Comparison of ENCODE assay signal across 1 cellular context in genomic region chr2:152025678-152026287, GRCh38.
TF ChIP-seq lines count a peak whose summit lies in the region.

No MANE protein-coding gene starts in this region.

TF ChIP-seq in K562, 482 proteins besides CTCF, POLR2A, EP300 and RAD21 (continued from another document and continues in another):
- TF ChIP-seq, protein P1, sequence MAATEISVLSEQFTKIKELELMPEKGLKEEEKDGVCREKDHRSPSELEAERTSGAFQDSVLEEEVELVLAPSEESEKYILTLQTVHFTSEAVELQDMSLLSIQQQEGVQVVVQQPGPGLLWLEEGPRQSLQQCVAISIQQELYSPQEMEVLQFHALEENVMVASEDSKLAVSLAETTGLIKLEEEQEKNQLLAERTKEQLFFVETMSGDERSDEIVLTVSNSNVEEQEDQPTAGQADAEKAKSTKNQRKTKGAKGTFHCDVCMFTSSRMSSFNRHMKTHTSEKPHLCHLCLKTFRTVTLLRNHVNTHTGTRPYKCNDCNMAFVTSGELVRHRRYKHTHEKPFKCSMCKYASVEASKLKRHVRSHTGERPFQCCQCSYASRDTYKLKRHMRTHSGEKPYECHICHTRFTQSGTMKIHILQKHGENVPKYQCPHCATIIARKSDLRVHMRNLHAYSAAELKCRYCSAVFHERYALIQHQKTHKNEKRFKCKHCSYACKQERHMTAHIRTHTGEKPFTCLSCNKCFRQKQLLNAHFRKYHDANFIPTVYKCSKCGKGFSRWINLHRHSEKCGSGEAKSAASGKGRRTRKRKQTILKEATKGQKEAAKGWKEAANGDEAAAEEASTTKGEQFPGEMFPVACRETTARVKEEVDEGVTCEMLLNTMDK (IDR thresholded peaks at IDR 0.05; ENCODE audit: borderline replicate concordance, insufficient read depth, low read depth, low read length, poor library complexity, severe bottlenecking) = peak; percentile 77
- peak; percentile 61; the same call in 1 of the 2 replicates for TF ChIP-seq GABPB1 (CRISPR knock-in tag; IDR thresholded peaks at IDR 0.05)
- TF ChIP-seq SPI1 (IDR thresholded peaks at IDR 0.05; ENCODE audit: borderline replicate concordance, low read depth, low read length) = 0 out of 2 replicates have a peak, but pooled peaks have one; percentile 38
- TF ChIP-seq NRF1 (conservative IDR thresholded peaks at IDR 0.05 in 1 of 2, IDR thresholded peaks at IDR 0.05 in 1 of 2) = peak in 1 of 2 experiments; percentile 19; a peak in 1 of 4 replicates
- peak; percentile 25; the same call in 1 of the 2 replicates for TF ChIP-seq FOXM1 (IDR thresholded peaks at IDR 0.05; ENCODE audit: low read depth)
- no peak for TF ChIP-seq FOXM1 (CRISPR knock-in tag; IDR thresholded peaks at IDR 0.05; ENCODE audit: low read depth)
- TF ChIP-seq ARID1B (IDR thresholded peaks at IDR 0.05) = peak; percentile 9; the same call in 1 of the 2 replicates
- TF ChIP-seq THRB (CRISPR knock-in tag; conservative IDR thresholded peaks at IDR 0.05) = 0 out of 2 replicates have a peak, but pooled peaks have one; percentile 57
- TF ChIP-seq ARID2 (IDR thresholded peaks at IDR 0.05) = peak; percentile 62; the same call in 1 of the 2 replicates
- no peak; the same call in 1 of the 2 replicates for TF ChIP-seq BHLHE40 (IDR thresholded peaks at IDR 0.05; ENCODE audit: low read length)
- TF ChIP-seq FOXA3 (CRISPR knock-in tag; conservative IDR thresholded peaks at IDR 0.05 in 1 of 2, IDR thresholded peaks at IDR 0.05 in 1 of 2) = 0 out of 4 replicates have a peak, but pooled peaks of 1 of the 2 experiments have one; percentile 1
- TF ChIP-seq ARNT (IDR thresholded peaks at IDR 0.05) = peak in 1 of 2 experiments; percentile 83; a peak in 2 of 4 replicates
- 0 out of 2 replicates have a peak, but pooled peaks have one; percentile 56 for TF ChIP-seq SP1 (CRISPR knock-in tag; IDR thresholded peaks at IDR 0.05)
- 0 out of 2 replicates have a peak, but pooled peaks have one; percentile 4 for TF ChIP-seq MAFG (tag; conservative IDR thresholded peaks at IDR 0.05)
- no peak for TF ChIP-seq SMAD2 (IDR thresholded peaks at IDR 0.05; ENCODE audit: low read depth, low read length)
- TF ChIP-seq HDAC3 (IDR thresholded peaks at IDR 0.05; ENCODE audit: borderline replicate concordance, partially characterized antibody) = no peak
- TF ChIP-seq E2F3 (CRISPR knock-in tag; IDR thresholded peaks at IDR 0.05) = no peak
- TF ChIP-seq SNRNP70 (optimal IDR thresholded peaks at IDR 0.05; ENCODE audit: low read depth, low read length) = no peak
- TF ChIP-seq, protein P2, sequence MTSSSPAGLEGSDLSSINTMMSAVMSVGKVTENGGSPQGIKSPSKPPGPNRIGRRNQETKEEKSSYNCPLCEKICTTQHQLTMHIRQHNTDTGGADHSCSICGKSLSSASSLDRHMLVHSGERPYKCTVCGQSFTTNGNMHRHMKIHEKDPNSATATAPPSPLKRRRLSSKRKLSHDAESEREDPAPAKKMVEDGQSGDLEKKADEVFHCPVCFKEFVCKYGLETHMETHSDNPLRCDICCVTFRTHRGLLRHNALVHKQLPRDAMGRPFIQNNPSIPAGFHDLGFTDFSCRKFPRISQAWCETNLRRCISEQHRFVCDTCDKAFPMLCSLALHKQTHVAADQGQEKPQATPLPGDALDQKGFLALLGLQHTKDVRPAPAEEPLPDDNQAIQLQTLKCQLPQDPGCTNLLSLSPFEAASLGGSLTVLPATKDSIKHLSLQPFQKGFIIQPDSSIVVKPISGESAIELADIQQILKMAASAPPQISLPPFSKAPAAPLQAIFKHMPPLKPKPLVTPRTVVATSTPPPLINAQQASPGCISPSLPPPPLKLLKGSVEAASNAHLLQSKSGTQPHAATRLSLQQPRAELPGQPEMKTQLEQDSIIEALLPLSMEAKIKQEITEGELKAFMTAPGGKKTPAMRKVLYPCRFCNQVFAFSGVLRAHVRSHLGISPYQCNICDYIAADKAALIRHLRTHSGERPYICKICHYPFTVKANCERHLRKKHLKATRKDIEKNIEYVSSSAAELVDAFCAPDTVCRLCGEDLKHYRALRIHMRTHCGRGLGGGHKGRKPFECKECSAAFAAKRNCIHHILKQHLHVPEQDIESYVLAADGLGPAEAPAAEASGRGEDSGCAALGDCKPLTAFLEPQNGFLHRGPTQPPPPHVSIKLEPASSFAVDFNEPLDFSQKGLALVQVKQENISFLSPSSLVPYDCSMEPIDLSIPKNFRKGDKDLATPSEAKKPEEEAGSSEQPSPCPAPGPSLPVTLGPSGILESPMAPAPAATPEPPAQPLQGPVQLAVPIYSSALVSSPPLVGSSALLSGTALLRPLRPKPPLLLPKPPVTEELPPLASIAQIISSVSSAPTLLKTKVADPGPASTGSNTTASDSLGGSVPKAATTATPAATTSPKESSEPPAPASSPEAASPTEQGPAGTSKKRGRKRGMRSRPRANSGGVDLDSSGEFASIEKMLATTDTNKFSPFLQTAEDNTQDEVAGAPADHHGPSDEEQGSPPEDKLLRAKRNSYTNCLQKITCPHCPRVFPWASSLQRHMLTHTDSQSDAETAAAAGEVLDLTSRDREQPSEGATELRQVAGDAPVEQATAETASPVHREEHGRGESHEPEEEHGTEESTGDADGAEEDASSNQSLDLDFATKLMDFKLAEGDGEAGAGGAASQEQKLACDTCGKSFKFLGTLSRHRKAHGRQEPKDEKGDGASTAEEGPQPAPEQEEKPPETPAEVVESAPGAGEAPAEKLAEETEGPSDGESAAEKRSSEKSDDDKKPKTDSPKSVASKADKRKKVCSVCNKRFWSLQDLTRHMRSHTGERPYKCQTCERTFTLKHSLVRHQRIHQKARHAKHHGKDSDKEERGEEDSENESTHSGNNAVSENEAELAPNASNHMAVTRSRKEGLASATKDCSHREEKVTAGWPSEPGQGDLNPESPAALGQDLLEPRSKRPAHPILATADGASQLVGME (CRISPR knock-in tag; IDR thresholded peaks at IDR 0.05) = peak; percentile 42; the same call in 1 of the 2 replicates
- TF ChIP-seq MEIS2 (IDR thresholded peaks at IDR 0.05; ENCODE audit: partially characterized antibody) = peak; percentile 8
- TF ChIP-seq TOE1 (IDR thresholded peaks at IDR 0.05; ENCODE audit: borderline replicate concordance) = 0 out of 2 replicates have a peak, but pooled peaks have one; percentile 39
- TF ChIP-seq TOE1 (CRISPR knock-in tag; IDR thresholded peaks at IDR 0.05; ENCODE audit: borderline replicate concordance, low read depth) = no peak
- TF ChIP-seq FOSL1 (tag; conservative IDR thresholded peaks at IDR 0.05) = 0 out of 2 replicates have a peak, but pooled peaks have one; percentile 27
- TF ChIP-seq, protein P3, sequence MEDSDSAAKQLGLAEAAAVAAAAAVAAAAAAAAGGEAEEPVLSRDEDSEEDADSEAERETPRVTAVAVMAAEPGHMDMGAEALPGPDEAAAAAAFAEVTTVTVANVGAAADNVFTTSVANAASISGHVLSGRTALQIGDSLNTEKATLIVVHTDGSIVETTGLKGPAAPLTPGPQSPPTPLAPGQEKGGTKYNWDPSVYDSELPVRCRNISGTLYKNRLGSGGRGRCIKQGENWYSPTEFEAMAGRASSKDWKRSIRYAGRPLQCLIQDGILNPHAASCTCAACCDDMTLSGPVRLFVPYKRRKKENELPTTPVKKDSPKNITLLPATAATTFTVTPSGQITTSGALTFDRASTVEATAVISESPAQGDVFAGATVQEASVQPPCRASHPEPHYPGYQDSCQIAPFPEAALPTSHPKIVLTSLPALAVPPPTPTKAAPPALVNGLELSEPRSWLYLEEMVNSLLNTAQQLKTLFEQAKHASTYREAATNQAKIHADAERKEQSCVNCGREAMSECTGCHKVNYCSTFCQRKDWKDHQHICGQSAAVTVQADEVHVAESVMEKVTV (CRISPR knock-in tag; IDR thresholded peaks at IDR 0.05) = peak; percentile 96
- peak; percentile 34; the same call in 1 of the 2 replicates for TF ChIP-seq KLF16 (IDR thresholded peaks at IDR 0.05)
- TF ChIP-seq SIN3B (IDR thresholded peaks at IDR 0.05; ENCODE audit: low read depth) = 0 out of 2 replicates have a peak, but pooled peaks have one; percentile 7
- TF ChIP-seq, protein P4, sequence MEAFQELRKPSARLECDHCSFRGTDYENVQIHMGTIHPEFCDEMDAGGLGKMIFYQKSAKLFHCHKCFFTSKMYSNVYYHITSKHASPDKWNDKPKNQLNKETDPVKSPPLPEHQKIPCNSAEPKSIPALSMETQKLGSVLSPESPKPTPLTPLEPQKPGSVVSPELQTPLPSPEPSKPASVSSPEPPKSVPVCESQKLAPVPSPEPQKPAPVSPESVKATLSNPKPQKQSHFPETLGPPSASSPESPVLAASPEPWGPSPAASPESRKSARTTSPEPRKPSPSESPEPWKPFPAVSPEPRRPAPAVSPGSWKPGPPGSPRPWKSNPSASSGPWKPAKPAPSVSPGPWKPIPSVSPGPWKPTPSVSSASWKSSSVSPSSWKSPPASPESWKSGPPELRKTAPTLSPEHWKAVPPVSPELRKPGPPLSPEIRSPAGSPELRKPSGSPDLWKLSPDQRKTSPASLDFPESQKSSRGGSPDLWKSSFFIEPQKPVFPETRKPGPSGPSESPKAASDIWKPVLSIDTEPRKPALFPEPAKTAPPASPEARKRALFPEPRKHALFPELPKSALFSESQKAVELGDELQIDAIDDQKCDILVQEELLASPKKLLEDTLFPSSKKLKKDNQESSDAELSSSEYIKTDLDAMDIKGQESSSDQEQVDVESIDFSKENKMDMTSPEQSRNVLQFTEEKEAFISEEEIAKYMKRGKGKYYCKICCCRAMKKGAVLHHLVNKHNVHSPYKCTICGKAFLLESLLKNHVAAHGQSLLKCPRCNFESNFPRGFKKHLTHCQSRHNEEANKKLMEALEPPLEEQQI (IDR thresholded peaks at IDR 0.05) = peak; percentile 60; the same call in 1 of the 2 replicates
- 0 out of 2 replicates have a peak, but pooled peaks have one; percentile 33 for TF ChIP-seq ZNF586 (CRISPR knock-in tag; conservative IDR thresholded peaks at IDR 0.05)
- TF ChIP-seq, protein P5, sequence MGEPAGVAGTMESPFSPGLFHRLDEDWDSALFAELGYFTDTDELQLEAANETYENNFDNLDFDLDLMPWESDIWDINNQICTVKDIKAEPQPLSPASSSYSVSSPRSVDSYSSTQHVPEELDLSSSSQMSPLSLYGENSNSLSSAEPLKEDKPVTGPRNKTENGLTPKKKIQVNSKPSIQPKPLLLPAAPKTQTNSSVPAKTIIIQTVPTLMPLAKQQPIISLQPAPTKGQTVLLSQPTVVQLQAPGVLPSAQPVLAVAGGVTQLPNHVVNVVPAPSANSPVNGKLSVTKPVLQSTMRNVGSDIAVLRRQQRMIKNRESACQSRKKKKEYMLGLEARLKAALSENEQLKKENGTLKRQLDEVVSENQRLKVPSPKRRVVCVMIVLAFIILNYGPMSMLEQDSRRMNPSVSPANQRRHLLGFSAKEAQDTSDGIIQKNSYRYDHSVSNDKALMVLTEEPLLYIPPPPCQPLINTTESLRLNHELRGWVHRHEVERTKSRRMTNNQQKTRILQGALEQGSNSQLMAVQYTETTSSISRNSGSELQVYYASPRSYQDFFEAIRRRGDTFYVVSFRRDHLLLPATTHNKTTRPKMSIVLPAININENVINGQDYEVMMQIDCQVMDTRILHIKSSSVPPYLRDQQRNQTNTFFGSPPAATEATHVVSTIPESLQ (CRISPR knock-in tag; IDR thresholded peaks at IDR 0.05) = no peak
- 0 out of 2 replicates have a peak, but pooled peaks have one; percentile 34 for TF ChIP-seq HDAC2 (IDR thresholded peaks at IDR 0.05)
- TF ChIP-seq, protein P6, sequence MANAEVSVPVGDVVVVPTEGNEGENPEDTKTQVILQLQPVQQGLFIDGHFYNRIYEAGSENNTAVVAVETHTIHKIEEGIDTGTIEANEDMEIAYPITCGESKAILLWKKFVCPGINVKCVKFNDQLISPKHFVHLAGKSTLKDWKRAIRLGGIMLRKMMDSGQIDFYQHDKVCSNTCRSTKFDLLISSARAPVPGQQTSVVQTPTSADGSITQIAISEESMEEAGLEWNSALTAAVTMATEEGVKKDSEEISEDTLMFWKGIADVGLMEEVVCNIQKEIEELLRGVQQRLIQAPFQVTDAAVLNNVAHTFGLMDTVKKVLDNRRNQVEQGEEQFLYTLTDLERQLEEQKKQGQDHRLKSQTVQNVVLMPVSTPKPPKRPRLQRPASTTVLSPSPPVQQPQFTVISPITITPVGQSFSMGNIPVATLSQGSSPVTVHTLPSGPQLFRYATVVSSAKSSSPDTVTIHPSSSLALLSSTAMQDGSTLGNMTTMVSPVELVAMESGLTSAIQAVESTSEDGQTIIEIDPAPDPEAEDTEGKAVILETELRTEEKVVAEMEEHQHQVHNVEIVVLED (CRISPR knock-in tag; IDR thresholded peaks at IDR 0.05) = no peak
- TF ChIP-seq PREB (CRISPR knock-in tag; IDR thresholded peaks at IDR 0.05) = no peak
- peak; percentile 40; the same call in 1 of the 2 replicates for TF ChIP-seq ESRRA (IDR thresholded peaks at IDR 0.05; ENCODE audit: borderline replicate concordance, low read depth)
- no peak for TF ChIP-seq ZNF354B (CRISPR knock-in tag; IDR thresholded peaks at IDR 0.05)
- TF ChIP-seq CREM (IDR thresholded peaks at IDR 0.05; ENCODE audit: low read depth) = peak; percentile 73
- peak; percentile 45; the same call in 1 of the 2 replicates for TF ChIP-seq L3MBTL2 (IDR thresholded peaks at IDR 0.05)
- TF ChIP-seq STAG1 (CRISPR knock-in tag; IDR thresholded peaks at IDR 0.05; ENCODE audit: borderline replicate concordance) = peak; percentile 99
- TF ChIP-seq CBX2 (IDR thresholded peaks at IDR 0.05; ENCODE audit: insufficient read depth, low read length, poor library complexity, severe bottlenecking) = no peak
- TF ChIP-seq CXXC5 (CRISPR knock-in tag; IDR thresholded peaks at IDR 0.05) = peak; percentile 20; the same call in 1 of the 2 replicates
